In genomic region chr17:59370580-59371299, GRCh38 we compare ENCODE assay signal across 9 cellular contexts. TPM values are rescaled to one million over a fixed set of nuclear protein-coding genes. Genes with fewer than 3 reads are reported as not detected.
DNase-seq lines count a peak whose midpoint lies in the region; ATAC-seq and TF ChIP-seq lines count a peak whose summit lies in the region.
"Had no signal": no experiment of that assay in that cellular context is flagged by ENCODE, and none has a peak within 500 bp of the region (broad histone marks: within the 10 kb centered on the region; RNA-seq: fewer than 3 reads in every experiment).

No MANE protein-coding gene starts in this region.

- H3K36me3 ChIP-seq in HUES48 (ENCODE audit: control insufficient read depth, insufficient read depth, low read length) (no peaks in the 10 kb centered on the region), adipocyte (ENCODE audit: control insufficient read depth, insufficient read depth, low read length, severe bottlenecking) (no peaks in the 10 kb centered on the region), lung (ENCODE audit: control insufficient read depth in 2 of 2, insufficient read depth in 2 of 2, low read length in 2 of 2) (no peaks in the 10 kb centered on the region), stomach smooth muscle (ENCODE audit: control insufficient read depth in 2 of 2, insufficient read depth in 2 of 2, low read length in 2 of 2) (no peaks in the 10 kb centered on the region), OCI-LY7 (ENCODE audit: insufficient read depth, low read length) (no peaks in the 10 kb centered on the region)

- 78 to 80% methylated on average over 10 of the region's 10 CpGs for WGBS in lung, 2 donors

- no peak for ATAC-seq in lung (ENCODE audit: insufficient read depth, low FRiP score)
- ATAC-seq in GM19328 (IDR thresholded peaks at IDR 0.05; ENCODE audit: unreplicated experiment) = no peak

- H2AFZ ChIP-seq in OCI-LY7 (ENCODE audit: low read length) = no peak overlapping the region

- intact Hi-C loops in OCI-LY7 (cut with micrococcal nuclease; ENCODE audit: unreplicated experiment) = no loop called here

- H3K27ac ChIP-seq in HUES48 (ENCODE audit: low read depth, low read length) (peak overlapping the region; percentile 28), lung (ENCODE audit: low read depth in 1 of 2, low read length in 1 of 2) (peak overlapping the region; percentile 88 to 93), stomach smooth muscle (ENCODE audit: low read length) (peak overlapping the region; percentile 94), OCI-LY7 (ENCODE audit: low read depth, low read length, poor library complexity, severe bottlenecking) (no peak overlapping the region)

- H3K4me1 ChIP-seq in HUES48 (ENCODE audit: control insufficient read depth, insufficient read depth, low read length) (peaks cover 38% of the 10 kb centered on the region), adipocyte (ENCODE audit: control insufficient read depth, insufficient read depth, low read length) (peaks cover 95% of the 10 kb centered on the region), lung (ENCODE audit: control insufficient read depth in 2 of 2, insufficient read depth in 2 of 2, low read length in 2 of 2) (peaks cover 39 to 83% of the 10 kb centered on the region in 2 donors), stomach smooth muscle (ENCODE audit: control insufficient read depth, insufficient read depth, low read length) (peaks cover 90% of the 10 kb centered on the region), OCI-LY7 (ENCODE audit: insufficient read depth, low read length, poor library complexity, severe bottlenecking) (peaks cover 54% of the 10 kb centered on the region)

- no peak overlapping the region for H3K4me2 ChIP-seq in OCI-LY7 (ENCODE audit: low read length)

- H3K4me3 ChIP-seq in HUES48 (ENCODE audit: low read depth, low read length) = no peak overlapping the region
- H3K4me3 ChIP-seq in adipocyte (ENCODE audit: low read length) = peak overlapping the region; percentile 58
- H3K4me3 ChIP-seq in lung = no peak overlapping the region
- peak overlapping the region in 1 of 2 donors; percentile 59 for H3K4me3 ChIP-seq in stomach smooth muscle (ENCODE audit: low read length in 2 of 2)
- no peak overlapping the region for H3K4me3 ChIP-seq in OCI-LY7 (ENCODE audit: low read depth, low read length, poor library complexity, severe bottlenecking)

- H3K79me2 ChIP-seq in OCI-LY7 (ENCODE audit: insufficient read depth, low read depth, low read length) = no peaks in the 10 kb centered on the region

- TF ChIP-seq CTCF in lung (IDR thresholded peaks at IDR 0.05; ENCODE audit: control extremely low read depth, extremely low read depth) (no peak), OCI-LY7 (conservative IDR thresholded peaks at IDR 0.05; ENCODE audit: low read length) (no peak)

- no TSS peak for BruUV-seq in OCI-LY7 (replicated peaks; lab: Mats Ljungman, UMichigan)

- H3K9me3 ChIP-seq in HUES48 (ENCODE audit: control insufficient read depth, insufficient read depth, low read length) (no peaks in the 10 kb centered on the region), adipocyte (ENCODE audit: control insufficient read depth, low read length) (no peaks in the 10 kb centered on the region), lung (ENCODE audit: control insufficient read depth in 2 of 2, insufficient read depth in 1 of 2, low read length in 1 of 2) (no peaks in the 10 kb centered on the region), stomach smooth muscle (ENCODE audit: control insufficient read depth in 2 of 2, low read length in 2 of 2) (no peaks in the 10 kb centered on the region), OCI-LY7 (ENCODE audit: low read length) (no peaks in the 10 kb centered on the region)

- POLR2A ChIA-PET in OCI-LY7 (lab: Charles Lee) = interaction anchor here (0.5 to 0.8 kb wide), 2 partner anchors 8 to 22 kb away, joined by 3 read pairs; no protein-coding TSS in a partner anchor

- no peaks in the 10 kb centered on the region for H4K20me1 ChIP-seq in OCI-LY7 (ENCODE audit: insufficient read depth, low read length)

- no peaks in the 10 kb centered on the region for H3K9me2 ChIP-seq in OCI-LY7 (ENCODE audit: insufficient read depth, low read length)

- CTCF ChIA-PET in OCI-LY7 (lab: Charles Lee; ENCODE audit: unreplicated experiment) = no interaction called here

- DNase-seq in adipocyte (ENCODE audit: low read depth) (no peak), lung (ENCODE audit: low spot score) (no peak), germinal center (ENCODE audit: low spot score) (no peak), SKM-1 treated with dmso at 0.1 percent for 144 hours (lab: John Stamatoyannopoulos, UW; ENCODE audit: unreplicated experiment) (no peak), OCI-LY7 (ENCODE audit: low spot score) (no peak)
- DNase-seq: HCEC 1CT had no signal

- no peaks in the 10 kb centered on the region for H3K27me3 ChIP-seq in HUES48 (ENCODE audit: control insufficient read depth, insufficient read depth, low read length)
- no peaks in the 10 kb centered on the region for H3K27me3 ChIP-seq in adipocyte (replicated peaks; ENCODE audit: control insufficient read depth, insufficient read depth, low read length)
- no peaks in the 10 kb centered on the region for H3K27me3 ChIP-seq in lung (ENCODE audit: control insufficient read depth, insufficient read depth)
- no peaks in the 10 kb centered on the region for H3K27me3 ChIP-seq in stomach smooth muscle (ENCODE audit: control insufficient read depth in 1 of 2, insufficient read depth in 2 of 2, low read length in 2 of 2)

- H3K9ac ChIP-seq in HUES48 (ENCODE audit: low read depth, low read length) (no peak overlapping the region), adipocyte (ENCODE audit: low read length) (peak overlapping the region; percentile 86), stomach smooth muscle (ENCODE audit: low read length in 2 of 2) (peak overlapping the region; percentile 27 to 68)

RNA-seq across cellular contexts. Expression of gene YPEL2, which starts 39.3 kb away (rescaled TPM):
- total RNA-seq in lung = 10 to 100 TPM; 14.3 to 47.0 TPM
- polyA plus RNA-seq in lung = 1 to 10 TPM; 7.8 to 8.5 TPM
- total RNA-seq in OCI-LY7 (2014; rRNA removed; shearing (Covaris generic)) = 0.88 and 2.2 TPM in 2 replicates
- 3.1 and 5.1 TPM in 2 replicates for total RNA-seq in OCI-LY7 (2022)
